Comparison of ENCODE assay signal across 1 cellular context in genomic region chr16:86357950-86358349, GRCh38.
TF ChIP-seq lines count a peak whose summit lies in the region.

No MANE protein-coding gene starts in this region.

TF ChIP-seq in H1, 55 proteins besides CTCF, POLR2A, EP300 and RAD21:
- TF ChIP-seq KDM5A (IDR thresholded peaks at IDR 0.05; ENCODE audit: low read length) = no peak
- TF ChIP-seq RNF2 (IDR thresholded peaks at IDR 0.05; ENCODE audit: borderline replicate concordance, low read depth, low read length, missing control alignments, poor library complexity, severe bottlenecking) = no peak
- no peak for TF ChIP-seq SP4 (IDR thresholded peaks at IDR 0.05; ENCODE audit: low read length)
- no peak for TF ChIP-seq ZNF274 (IDR thresholded peaks at IDR 0.05; ENCODE audit: borderline replicate concordance, extremely low read depth, low read length)
- TF ChIP-seq CEBPB (IDR thresholded peaks at IDR 0.05; ENCODE audit: low read depth, low read length) = no peak
- TF ChIP-seq SIN3A (conservative IDR thresholded peaks at IDR 0.05 in 1 of 2, IDR thresholded peaks at IDR 0.05 in 1 of 2; ENCODE audit: low read depth in 1 of 2, low read length in 2 of 2) = no peak
- TF ChIP-seq YY1 (IDR thresholded peaks at IDR 0.05; ENCODE audit: low read depth, low read length) = no peak
- no peak for TF ChIP-seq ATF3 (IDR thresholded peaks at IDR 0.05; ENCODE audit: insufficient read depth, low read depth, low read length)
- TF ChIP-seq CHD1 (IDR thresholded peaks at IDR 0.05; ENCODE audit: low read depth, low read length) = no peak
- no peak for TF ChIP-seq RBBP5 (IDR thresholded peaks at IDR 0.05; ENCODE audit: borderline replicate concordance, low read depth, low read length)
- no peak for TF ChIP-seq NANOG (IDR thresholded peaks at IDR 0.05; ENCODE audit: insufficient read depth, low read depth, low read length, poor library complexity, severe bottlenecking)
- no peak for TF ChIP-seq SAP30 (IDR thresholded peaks at IDR 0.05; ENCODE audit: insufficient read depth, insufficient replicate concordance, low read length)
- TF ChIP-seq SP1 (IDR thresholded peaks at IDR 0.05; ENCODE audit: low read depth, low read length) = no peak
- TF ChIP-seq EGR1 (IDR thresholded peaks at IDR 0.05; ENCODE audit: borderline replicate concordance, low read depth, low read length) = no peak
- TF ChIP-seq HDAC6 (IDR thresholded peaks at IDR 0.05; ENCODE audit: low read depth, low read length) = no peak
- TF ChIP-seq JUN (IDR thresholded peaks at IDR 0.05; ENCODE audit: low read depth, low read length) = no peak
- TF ChIP-seq ASH2L (IDR thresholded peaks at IDR 0.05; ENCODE audit: low read length) = no peak
- TF ChIP-seq POU5F1 (IDR thresholded peaks at IDR 0.05; ENCODE audit: low read depth, low read length) = no peak
- TF ChIP-seq TEAD4 (IDR thresholded peaks at IDR 0.05; ENCODE audit: low read depth, low read length) = no peak
